ENCODE assay signal across 1 cellular context in the genomic region with DNA sequence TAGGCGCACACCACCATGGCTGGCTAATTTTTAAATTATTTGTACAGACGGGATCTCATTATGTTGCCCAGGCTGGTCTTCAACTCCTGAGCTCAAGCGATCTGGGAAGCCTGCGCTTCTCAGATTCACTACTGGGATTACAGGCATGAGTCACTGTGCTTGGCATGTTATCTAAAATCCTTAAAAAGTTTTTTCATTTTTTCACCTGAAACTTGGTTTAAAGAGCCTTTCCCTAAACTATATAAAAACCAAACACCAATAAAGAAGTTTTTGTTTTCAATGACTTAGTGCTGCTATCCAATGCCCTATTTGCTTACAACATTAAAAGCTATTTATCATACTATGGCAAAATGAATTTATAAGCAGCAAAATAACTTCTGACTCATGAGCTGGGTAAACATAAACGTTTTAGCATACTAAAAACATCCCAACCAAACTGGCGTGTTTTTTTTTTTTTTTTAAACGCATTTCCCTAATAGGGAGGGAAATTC.
TF ChIP-seq lines count a peak whose summit lies in the region.

No MANE protein-coding gene starts in this region.

TF ChIP-seq in WTC11, 78 proteins besides CTCF, POLR2A, EP300 and RAD21 (continued from another document):
- TF ChIP-seq ZMAT4 (CRISPR knock-in tag; IDR thresholded peaks at IDR 0.05) (no peak), MXD4 (CRISPR knock-in tag; IDR thresholded peaks at IDR 0.05; ENCODE audit: borderline replicate concordance) (no peak), IRF2 (CRISPR knock-in tag; IDR thresholded peaks at IDR 0.05; ENCODE audit: borderline replicate concordance, low read depth) (no peak), TEAD4 (CRISPR knock-in tag; IDR thresholded peaks at IDR 0.05) (no peak), ZBTB43 (CRISPR knock-in tag; IDR thresholded peaks at IDR 0.05) (no peak), EMX1 (CRISPR knock-in tag; IDR thresholded peaks at IDR 0.05) (no peak), FOXK1 (CRISPR knock-in tag; IDR thresholded peaks at IDR 0.05) (no peak), HMGA2 (CRISPR knock-in tag; IDR thresholded peaks at IDR 0.05) (no peak), ZNF671 (CRISPR knock-in tag; IDR thresholded peaks at IDR 0.05) (no peak), CBFB (CRISPR knock-in tag; IDR thresholded peaks at IDR 0.05; ENCODE audit: low read depth) (no peak), GABPB1 (CRISPR knock-in tag; IDR thresholded peaks at IDR 0.05) (no peak), NR2C2 (CRISPR knock-in tag; IDR thresholded peaks at IDR 0.05) (no peak), ZNF232 (CRISPR knock-in tag; IDR thresholded peaks at IDR 0.05) (no peak)
- TF ChIP-seq, protein P1, sequence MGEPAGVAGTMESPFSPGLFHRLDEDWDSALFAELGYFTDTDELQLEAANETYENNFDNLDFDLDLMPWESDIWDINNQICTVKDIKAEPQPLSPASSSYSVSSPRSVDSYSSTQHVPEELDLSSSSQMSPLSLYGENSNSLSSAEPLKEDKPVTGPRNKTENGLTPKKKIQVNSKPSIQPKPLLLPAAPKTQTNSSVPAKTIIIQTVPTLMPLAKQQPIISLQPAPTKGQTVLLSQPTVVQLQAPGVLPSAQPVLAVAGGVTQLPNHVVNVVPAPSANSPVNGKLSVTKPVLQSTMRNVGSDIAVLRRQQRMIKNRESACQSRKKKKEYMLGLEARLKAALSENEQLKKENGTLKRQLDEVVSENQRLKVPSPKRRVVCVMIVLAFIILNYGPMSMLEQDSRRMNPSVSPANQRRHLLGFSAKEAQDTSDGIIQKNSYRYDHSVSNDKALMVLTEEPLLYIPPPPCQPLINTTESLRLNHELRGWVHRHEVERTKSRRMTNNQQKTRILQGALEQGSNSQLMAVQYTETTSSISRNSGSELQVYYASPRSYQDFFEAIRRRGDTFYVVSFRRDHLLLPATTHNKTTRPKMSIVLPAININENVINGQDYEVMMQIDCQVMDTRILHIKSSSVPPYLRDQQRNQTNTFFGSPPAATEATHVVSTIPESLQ (CRISPR knock-in tag; IDR thresholded peaks at IDR 0.05): no peak
